Comparison of ENCODE assay signal across 13 cellular contexts in genomic region chr17:17940451-17940911, GRCh38. TPM values are rescaled to one million over a fixed set of nuclear protein-coding genes. Genes with fewer than 3 reads are reported as not detected.
DNase-seq lines count a peak whose midpoint lies in the region; ATAC-seq and FAIRE-seq lines count a peak whose summit lies in the region.
"Had no signal": no experiment of that assay in that cellular context is flagged by ENCODE, and none has a peak within 500 bp of the region (broad histone marks: within the 10 kb centered on the region; RNA-seq: fewer than 3 reads in every experiment).

No MANE protein-coding gene starts in this region.

- H3K27me3 Mint-ChIP-seq in activated CD4-positive, alpha-beta T cell treated with anti-CD3 and anti-CD28 coated beads for 36 hours, result no peaks in the 10 kb centered on the region
- H3K27me3 Mint-ChIP-seq in activated T-helper 17 cell treated with anti-CD3 and anti-CD28 coated beads, Interleukin-2, amount 50 U/mL, for 72 hours, result no peaks in the 10 kb centered on the region
- H3K27me3 Mint-ChIP-seq: activated naive CD8-positive, alpha-beta T cell had no signal

- DNase-seq in EL (peak; percentile 89), NCI-H2227 treated with DMSO at 0.1 percent for 48 hours (lab: John Stamatoyannopoulos, UW) (peak; percentile 37), renal cortical epithelial cell (ENCODE audit: low read depth) (peak; percentile 73), NCI-H510A treated with DMSO at 0.1 percent for 48 hours (lab: John Stamatoyannopoulos, UW) (no peak)
- DNase-seq in activated CD4-positive, alpha-beta T cell treated with anti-CD3 and anti-CD28 coated beads for 36 hours, result no peak
- DNase-seq: Karpas-422; natural killer cell; NK-92 treated with Interleukin-12 subunit alpha and Interleukin-12 subunit beta, amount 100 ng/mL, for 24 hours had no signal

- peak; percentile 75 for FAIRE-seq in endometrium (lab: Jason Lieb, UNC)
- FAIRE-seq: GM19239 had no signal

- intact Hi-C loops in activated CD4-positive, alpha-beta T cell treated with anti-CD3 and anti-CD28 coated beads for 36 hours (cut with DNase I, micrococcal nuclease), result no loop called here

- POLR2A ChIA-PET in activated CD4-positive, alpha-beta T cell treated with anti-CD3 and anti-CD28 coated beads for 36 hours (lab: Charles Lee), result interaction anchor here (0.7 kb wide), 1 partner anchor 37 kb away, joined by 6 read pairs; no protein-coding TSS in a partner anchor

- H3K4me3 Mint-ChIP-seq in activated CD4-positive, alpha-beta T cell treated with anti-CD3 and anti-CD28 coated beads for 36 hours, result no peak overlapping the region
- H3K4me3 Mint-ChIP-seq in activated T-helper 17 cell treated with anti-CD3 and anti-CD28 coated beads, Interleukin-2, amount 50 U/mL, for 72 hours, result no peak overlapping the region
- H3K4me3 Mint-ChIP-seq: activated naive CD8-positive, alpha-beta T cell; natural killer cell had no signal

- no peaks in the 10 kb centered on the region for H3K36me3 Mint-ChIP-seq in activated CD4-positive, alpha-beta T cell treated with anti-CD3 and anti-CD28 coated beads for 36 hours (ENCODE audit: low read depth)
- H3K36me3 Mint-ChIP-seq in activated T-helper 17 cell treated with anti-CD3 and anti-CD28 coated beads, Interleukin-2, amount 50 U/mL, for 72 hours (ENCODE audit: low read depth), result no peaks in the 10 kb centered on the region
- H3K36me3 Mint-ChIP-seq: natural killer cell had no signal

- no peaks in the 10 kb centered on the region for H3K9me3 Mint-ChIP-seq in activated CD4-positive, alpha-beta T cell treated with anti-CD3 and anti-CD28 coated beads for 36 hours (ENCODE audit: low read depth)
- H3K9me3 Mint-ChIP-seq in activated T-helper 17 cell treated with anti-CD3 and anti-CD28 coated beads, Interleukin-2, amount 50 U/mL, for 72 hours, result no peaks in the 10 kb centered on the region
- H3K9me3 Mint-ChIP-seq: natural killer cell had no signal

- CTCF ChIA-PET in activated CD4-positive, alpha-beta T cell treated with anti-CD3 and anti-CD28 coated beads for 36 hours (lab: Charles Lee), result interaction anchor here (0.6 to 1.2 kb wide), 5 partner anchors 19 to 328 kb away, joined by 3 to 7 read pairs (median 3); no protein-coding TSS in a partner anchor

- peaks cover 31% of the 10 kb centered on the region for H3K4me1 Mint-ChIP-seq in activated CD4-positive, alpha-beta T cell treated with anti-CD3 and anti-CD28 coated beads for 36 hours
- peaks cover 8% of the 10 kb centered on the region for H3K4me1 Mint-ChIP-seq in activated T-helper 17 cell treated with anti-CD3 and anti-CD28 coated beads, Interleukin-2, amount 50 U/mL, for 72 hours

- H3K27ac Mint-ChIP-seq in activated CD4-positive, alpha-beta T cell treated with anti-CD3 and anti-CD28 coated beads for 36 hours, result no peak overlapping the region
- H3K27ac Mint-ChIP-seq in activated T-helper 17 cell treated with anti-CD3 and anti-CD28 coated beads, Interleukin-2, amount 50 U/mL, for 72 hours, result no peak overlapping the region
- H3K27ac Mint-ChIP-seq: activated naive CD8-positive, alpha-beta T cell; natural killer cell had no signal

- ATAC-seq in activated CD4-positive, alpha-beta T cell treated with anti-CD3 and anti-CD28 coated beads for 36 hours, result no peak
- no peak for ATAC-seq in activated T-helper 17 cell treated with anti-CD3 and anti-CD28 coated beads, Interleukin-2, amount 50 U/mL, for 72 hours (replicated peaks)
- ATAC-seq in HG03159 (IDR thresholded peaks at IDR 0.05; ENCODE audit: unreplicated experiment), result no peak
- ATAC-seq: natural killer cell had no signal

RNA-seq across cellular contexts. Expression of gene TOM1L2, which starts 31.7 kb away (rescaled TPM):
- 15.3 and 58.5 TPM in 2 replicates for total RNA-seq in renal cortical epithelial cell
- 10 to 100 TPM; 11.3 to 11.9 TPM for total RNA-seq in activated CD4-positive, alpha-beta T cell treated with anti-CD3 and anti-CD28 coated beads for 36 hours
- total RNA-seq in activated T-helper 17 cell treated with anti-CD3 and anti-CD28 coated beads, Interleukin-2, amount 50 U/mL, for 72 hours, result 10 to 100 TPM; 20.4 to 24.8 TPM

RNA-seq across cellular contexts. Expression of gene DRC3, which starts 32.2 kb away (rescaled TPM):
- total RNA-seq in renal cortical epithelial cell, result 2.6 and 6.1 TPM in 2 replicates
- total RNA-seq in activated CD4-positive, alpha-beta T cell treated with anti-CD3 and anti-CD28 coated beads for 36 hours, result under 1 TPM; 0.11 to 0.18 TPM
- total RNA-seq in activated T-helper 17 cell treated with anti-CD3 and anti-CD28 coated beads, Interleukin-2, amount 50 U/mL, for 72 hours, result under 1 TPM in 1 of 2 donors, not detected in 1; 0.58 TPM

Comparison
In these comparisons a context has a peak if more than half of its experiments do, and no peak if none do; other contexts are left out.
1. DNase-seq: peak in EL (single experiment), NCI-H2227 treated with DMSO at 0.1 percent for 48 hours (single experiment) and renal cortical epithelial cell (single experiment); none in NCI-H510A treated with DMSO at 0.1 percent for 48 hours (single experiment) and activated CD4-positive, alpha-beta T cell treated with anti-CD3 and anti-CD28 coated beads for 36 hours (single experiment).